In the genomic region with DNA sequence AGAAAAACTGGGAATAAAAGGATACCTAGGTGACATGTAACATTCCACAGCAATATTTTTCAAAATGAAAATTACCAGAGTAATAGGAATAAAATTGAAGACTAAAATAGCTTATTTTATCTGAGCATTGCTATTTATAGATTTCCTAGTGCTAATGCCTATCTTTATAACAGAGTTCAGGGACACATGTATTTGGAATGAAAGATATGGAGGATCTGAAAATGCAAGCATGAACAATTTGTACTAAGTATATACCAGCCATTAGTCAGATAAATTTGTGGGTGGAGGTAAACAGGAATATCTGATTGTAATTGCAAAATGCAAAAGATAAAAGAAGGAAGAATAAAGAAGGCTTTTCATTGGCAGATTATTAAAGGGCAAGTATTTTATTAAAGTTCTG, we compare ENCODE assay signal across 7 cellular contexts.
"Had no signal": no experiment of that assay in that cellular context is flagged by ENCODE, and none has a peak within 500 bp of the region (broad histone marks: within the 10 kb centered on the region; RNA-seq: fewer than 3 reads in every experiment).

No MANE protein-coding gene starts in this region.

- H3K4me3 Mint-ChIP-seq: IgD-negative memory B cell had no signal

- H3K36me3 Mint-ChIP-seq: IgD-negative memory B cell had no signal

- H3K27ac Mint-ChIP-seq: IgD-negative memory B cell had no signal

- H3K4me1 Mint-ChIP-seq: IgD-negative memory B cell had no signal

- DNase-seq: IMR-90, KBM-7, KG1 had no signal

- FAIRE-seq: HepG2, HTR-8/SVneo had no signal

- H3K27ac ChIP-seq: HL-60 had no signal

- ATAC-seq: HepG2 had no signal

- H3K27me3 Mint-ChIP-seq: IgD-negative memory B cell had no signal
